Comparison of ENCODE assay signal across 23 cellular contexts in the genomic region with DNA sequence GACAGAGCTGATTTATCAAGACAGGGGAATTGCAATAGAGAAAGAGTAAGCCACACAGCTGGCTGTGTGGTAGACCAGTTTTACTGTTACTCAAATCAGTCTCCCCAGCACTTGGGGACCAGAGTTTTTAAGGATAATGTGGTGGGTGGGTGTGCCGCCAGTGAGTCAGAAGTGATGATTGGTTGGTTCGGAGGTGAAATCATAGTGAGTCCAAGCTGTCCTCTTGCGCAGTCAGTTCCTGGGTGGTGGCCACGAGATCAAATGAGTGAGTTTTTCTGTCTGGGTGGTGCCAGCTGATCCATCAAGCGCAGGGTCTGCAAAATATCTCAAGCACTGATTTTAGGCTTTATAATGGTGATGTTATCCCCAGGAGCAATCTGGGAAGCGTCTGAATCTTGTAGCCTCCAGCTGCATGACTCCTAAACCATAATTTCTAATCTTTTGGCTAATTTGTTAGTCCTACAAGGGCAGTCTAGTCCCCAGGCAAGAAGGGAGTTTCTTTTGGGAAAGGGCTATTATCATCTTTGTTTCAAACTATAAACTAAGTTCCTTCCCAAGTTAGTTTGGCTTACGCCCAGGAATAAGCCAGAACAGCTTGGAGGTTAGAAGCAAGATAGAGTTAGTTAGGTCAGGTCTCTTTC. TPM values are rescaled to one million over a fixed set of nuclear protein-coding genes. Genes with fewer than 3 reads are reported as not detected.
"Had no signal": no experiment of that assay in that cellular context is flagged by ENCODE, and none has a peak within 500 bp of the region (broad histone marks: within the 10 kb centered on the region; RNA-seq: fewer than 3 reads in every experiment).

No MANE protein-coding gene starts in this region.

- H3K4me1 ChIP-seq: body of pancreas, tibial artery had no signal

- H3K4me3 Mint-ChIP-seq: activated CD4-positive, alpha-beta memory T cell treated with anti-CD3 and anti-CD28 coated beads, Interleukin-2, amount 10 ng/mL, durations not matched to agents 7 days and 5 days; activated CD8-positive, alpha-beta memory T cell treated with anti-CD3 and anti-CD28 coated beads, Interleukin-2, amount 10 ng/mL, durations not matched to agents 7 days and 5 days; nephron progenitor cell had no signal

- FAIRE-seq: colon, islet of Langerhans, urothelium cell line had no signal

- H3K27ac Mint-ChIP-seq: activated CD4-positive, alpha-beta memory T cell treated with anti-CD3 and anti-CD28 coated beads, Interleukin-2, amount 10 ng/mL, durations not matched to agents 7 days and 5 days; activated CD8-positive, alpha-beta memory T cell treated with anti-CD3 and anti-CD28 coated beads, Interleukin-2, amount 10 ng/mL, durations not matched to agents 7 days and 5 days; activated T-helper 2 cell treated with anti-CD3 and anti-CD28 coated beads, Interferon-gamma antibody, Interleukin-2, Interleukin-4, amounts not matched to agents 10 μg/mL and 5 μg/mL and 100 μg/mL, durations not matched to agents 14 hours and 24 hours and 36 hours; nephron progenitor cell had no signal

- H3K4me2 ChIP-seq: hepatocyte had no signal

- H3K27me3 ChIP-seq: body of pancreas, hepatocyte, tibial artery had no signal

- ATAC-seq: activated CD8-positive, alpha-beta memory T cell treated with anti-CD3 and anti-CD28 coated beads, Interleukin-2, amount 10 ng/mL, durations not matched to agents 7 days and 5 days; body of pancreas; left colon had no signal

- H3K4me1 Mint-ChIP-seq: activated CD8-positive, alpha-beta memory T cell treated with anti-CD3 and anti-CD28 coated beads, Interleukin-2, amount 10 ng/mL, durations not matched to agents 7 days and 5 days; nephron progenitor cell had no signal

- H3K9me3 ChIP-seq: body of pancreas had no signal

- H3K79me2 ChIP-seq: hepatocyte had no signal

- H3K27me3 Mint-ChIP-seq: activated CD4-positive, alpha-beta memory T cell treated with anti-CD3 and anti-CD28 coated beads, Interleukin-2, amount 10 ng/mL, durations not matched to agents 7 days and 5 days; activated CD8-positive, alpha-beta memory T cell treated with anti-CD3 and anti-CD28 coated beads, Interleukin-2, amount 10 ng/mL, durations not matched to agents 7 days and 5 days had no signal

- H2AFZ ChIP-seq: hepatocyte had no signal

- H3K27ac ChIP-seq: body of pancreas, dorsolateral prefrontal cortex, hepatocyte, tibial artery, WERI-Rb-1 had no signal

- DNase-seq: activated CD4-positive, alpha-beta memory T cell treated with anti-CD3 and anti-CD28 coated beads, Interleukin-2, amount 10 ng/mL, durations not matched to agents 7 days and 5 days; activated CD8-positive, alpha-beta memory T cell treated with anti-CD3 and anti-CD28 coated beads, Interleukin-2, amount 10 ng/mL, durations not matched to agents 7 days and 5 days; activated naive CD4-positive, alpha-beta T cell treated with Interleukin-2 at 50 U/mL for 16 hours; activated T-cell treated with anti-CD3 and anti-CD28 coated beads, Interleukin-2, amount 50 U/mL, for 1 hour; body of pancreas; central memory CD4-positive, alpha-beta T cell; dorsolateral prefrontal cortex; left colon; nephron progenitor cell; nucleus accumbens; stimulated activated CD4-positive, alpha-beta T cell treated with anti-CD3 and anti-CD28 coated beads, Interleukin-2, amount 100 ng/mL, for 24 hours; stimulated activated naive CD4-positive, alpha-beta T cell treated with Interleukin-2 at 50 U/mL for 16 hours; tibial artery; WERI-Rb-1 had no signal

RNA-seq across cellular contexts. Expression of a gene that starts 44.0 kb away (rescaled TPM):
- total RNA-seq: activated CD4-positive, alpha-beta memory T cell treated with anti-CD3 and anti-CD28 coated beads, Interleukin-2, amount 10 ng/mL, durations not matched to agents 7 days and 5 days; activated CD8-positive, alpha-beta memory T cell treated with anti-CD3 and anti-CD28 coated beads, Interleukin-2, amount 10 ng/mL, durations not matched to agents 7 days and 5 days; activated T-helper 2 cell treated with anti-CD3 and anti-CD28 coated beads, Interferon-gamma antibody, Interleukin-2, Interleukin-4, amounts not matched to agents 10 μg/mL and 5 μg/mL and 100 μg/mL, durations not matched to agents 14 hours and 24 hours and 36 hours; body of pancreas; dorsolateral prefrontal cortex; epithelial cell of proximal tubule; hepatocyte; left colon; lung microvascular endothelial cell; myocyte; T-helper 2 cell treated with Interferon-gamma antibody and Interleukin-4, amounts not matched to agents 100 ng/mL and 5 ng/mL, for 36 hours had no signal
